Comparison of ENCODE assay signal across 1 cellular context in genomic region chr4:87052615-87053014, GRCh38.
TF ChIP-seq lines count a peak whose summit lies in the region.

No MANE protein-coding gene starts in this region.

TF ChIP-seq in K562, 482 proteins besides CTCF, POLR2A, EP300 and RAD21 (continued from another document):
- no peak for TF ChIP-seq THRA (IDR thresholded peaks at IDR 0.05)
- no peak for TF ChIP-seq GTF2B (IDR thresholded peaks at IDR 0.05; ENCODE audit: extremely low read depth, insufficient read length)
- no peak for TF ChIP-seq ETV5 (CRISPR knock-in tag; IDR thresholded peaks at IDR 0.05; ENCODE audit: low read depth)
- TF ChIP-seq EP400 (IDR thresholded peaks at IDR 0.05): no peak
